Comparison of ENCODE assay signal across 2 cellular contexts in the genomic region with DNA sequence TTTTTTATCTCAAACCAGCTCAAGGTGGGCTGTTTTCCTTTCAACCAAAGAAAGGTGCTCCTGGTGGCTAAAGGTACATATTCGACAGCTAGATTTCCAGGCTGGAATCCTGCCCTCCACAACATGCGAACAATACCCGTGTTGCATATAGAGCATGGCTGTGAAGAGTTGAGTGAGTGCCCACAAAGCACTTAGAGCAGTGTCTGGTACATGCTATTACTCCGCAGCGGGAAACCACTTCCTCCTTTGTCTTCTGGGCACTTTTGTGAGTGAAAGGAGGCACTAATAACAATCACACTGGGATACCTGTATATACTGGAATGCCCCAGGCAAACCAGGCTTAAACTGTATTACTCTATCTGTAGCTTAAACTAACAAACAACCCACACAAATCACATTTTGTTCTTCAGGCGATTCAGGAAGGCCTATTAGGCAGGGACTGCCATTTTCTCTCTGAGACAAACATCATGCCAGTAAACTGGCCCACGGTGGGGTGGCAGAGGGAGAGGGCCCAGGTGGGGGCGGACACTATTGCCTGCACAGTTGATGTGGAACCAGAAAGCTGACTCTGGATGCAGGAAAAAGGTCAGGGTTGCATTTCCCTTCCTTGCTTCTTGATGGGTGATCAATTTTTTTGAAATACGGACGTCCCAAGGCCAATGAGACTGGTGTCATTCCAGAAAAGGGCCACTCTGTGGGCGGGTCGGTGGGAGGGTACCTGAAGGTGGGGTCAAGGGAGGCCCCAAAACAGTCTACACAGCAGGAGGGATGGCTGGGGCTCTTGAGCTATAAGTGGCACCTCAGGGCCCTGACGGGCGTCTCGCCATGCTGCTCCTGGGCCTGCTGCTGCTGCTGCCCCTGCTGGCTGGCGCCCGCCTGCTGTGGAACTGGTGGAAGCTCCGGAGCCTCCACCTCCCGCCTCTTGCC. TPM values are rescaled to one million over a fixed set of nuclear protein-coding genes. Genes with fewer than 3 reads are reported as not detected.
"Had no signal": no experiment of that assay in that cellular context is flagged by ENCODE, and none has a peak within 500 bp of the region (broad histone marks: within the 10 kb centered on the region; RNA-seq: fewer than 3 reads in every experiment).

A gene (plus strand): TSS at position 818 of the 927 bp plus-strand sequence. CDS start 8 bp downstream, at position 826.

RNA-seq across cellular contexts. Expression of the gene that starts here (rescaled TPM):
- total RNA-seq: dermis microvascular lymphatic vessel endothelial cell, glomerular endothelial cell had no signal
